In the genomic region with DNA sequence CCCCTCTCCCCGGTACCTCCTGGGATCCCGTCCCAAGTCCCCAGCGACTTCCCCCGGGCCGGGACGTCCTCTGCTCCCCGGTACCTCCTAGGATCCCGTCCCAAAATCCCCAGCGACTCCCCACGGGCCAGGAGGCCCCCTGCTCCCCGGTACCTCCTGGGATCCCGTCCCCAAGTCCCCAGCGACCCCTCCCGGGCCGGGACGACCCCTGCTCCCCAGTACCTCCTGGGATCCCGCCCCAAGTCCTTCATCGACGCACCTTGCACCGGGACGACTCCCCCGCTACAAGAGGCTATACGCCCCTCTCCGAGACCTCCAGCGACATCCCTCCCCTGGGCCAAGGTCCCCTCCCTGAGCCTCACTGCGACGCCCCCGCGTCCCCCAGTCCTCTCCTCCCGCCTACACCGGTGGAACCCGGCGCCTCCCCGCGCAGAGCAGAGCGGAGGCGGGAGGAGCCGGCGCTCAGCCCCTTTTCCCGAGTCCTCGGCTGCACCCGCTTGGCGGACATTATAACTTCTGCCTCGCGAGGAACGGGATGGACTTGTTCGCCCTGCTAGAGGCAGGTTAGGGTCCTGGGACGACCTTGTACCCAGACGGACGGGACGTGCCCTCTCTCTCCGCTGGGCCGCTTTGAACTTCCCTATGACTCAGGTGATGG, we compare ENCODE assay signal across 8 cellular contexts. TPM values are rescaled to one million over a fixed set of nuclear protein-coding genes. Genes with fewer than 3 reads are reported as not detected.
DNase-seq lines count a peak whose midpoint lies in the region; ATAC-seq and TF ChIP-seq lines count a peak whose summit lies in the region.

No MANE protein-coding gene starts in this region.

- H3K27ac Mint-ChIP-seq in immature natural killer cell: no peak overlapping the region

- TF ChIP-seq POLR2A in body of pancreas (IDR thresholded peaks at IDR 0.05): peak in 2 of 3 donors; percentile 9 to 20

- peaks cover 0 to 2% (median 0%) of the 10 kb centered on the region in 6 donors for H3K9me3 Mint-ChIP-seq in immature natural killer cell

- no peaks in the 10 kb centered on the region for H3K27me3 ChIP-seq in body of pancreas

- H3K36me3 Mint-ChIP-seq in immature natural killer cell: no peaks in the 10 kb centered on the region

- DNase-seq in AG10803 (ENCODE audit: low read depth) (peak; percentile 25), LNCaP clone FGC (ENCODE audit: low read depth) (no peak), body of pancreas (peak; percentile 47 to 63 (median 56)), immature natural killer cell (no peak), T1000 (lab: John Stamatoyannopoulos, UW) (no peak), NOMO-1 (lab: John Stamatoyannopoulos, UW; ENCODE audit: unreplicated experiment in 2 of 2) (no peak), middle frontal gyrus (ENCODE audit: extremely low spot score, low spot score) (no peak)
- DNase-seq in stimulated activated CD4-positive, alpha-beta T cell treated with anti-CD3 and anti-CD28 coated beads, Interleukin-2, amount 100 ng/mL, for 4 hours (ENCODE audit: low read depth): peak; percentile 12

- intact Hi-C loops in body of pancreas (cut with DNase I): no loop called here

- H3K27ac ChIP-seq in body of pancreas: peak overlapping the region in 3 of 4 donors; percentile 6 to 41 (median 22)

- peak overlapping the region; percentile 66 for H3K4me3 ChIP-seq in AG10803 (ENCODE audit: low read length)
- peak overlapping the region; percentile 64 for H3K4me3 ChIP-seq in LNCaP clone FGC (ENCODE audit: low read depth, low read length)
- peak overlapping the region; percentile 46 to 83 for H3K4me3 ChIP-seq in body of pancreas

- peak overlapping the region in 3 of 5 donors; percentile 27 to 46 (median 38) for H3K4me3 Mint-ChIP-seq in immature natural killer cell

- TF ChIP-seq CTCF in AG10803 (conservative IDR thresholded peaks at IDR 0.05; ENCODE audit: low read length): no peak
- no peak for TF ChIP-seq CTCF in LNCaP clone FGC (IDR thresholded peaks at IDR 0.05; ENCODE audit: control insufficient read depth, extremely low read depth, insufficient read depth)
- no peak for TF ChIP-seq CTCF in body of pancreas (IDR thresholded peaks at IDR 0.05)

- H3K4me1 ChIP-seq in body of pancreas: peaks cover 29% of the 10 kb centered on the region

- 1 to 2% methylated on average over 42 to 52 of the region's 53 CpGs for WGBS in body of pancreas, 2 donors

- peak; percentile 24 for ATAC-seq in body of pancreas

- no peaks in the 10 kb centered on the region for H3K36me3 ChIP-seq in body of pancreas (replicated peaks in 1 of 2; ENCODE audit: insufficient read depth in 1 of 2, low read depth in 2 of 2)

- H3K27me3 Mint-ChIP-seq in immature natural killer cell (ENCODE audit: low read depth in 3 of 3): peaks cover 24 to 34% (median 27%) of the 10 kb centered on the region in 3 donors

- no peaks in the 10 kb centered on the region for H3K9me3 ChIP-seq in body of pancreas

- H3K4me1 Mint-ChIP-seq in immature natural killer cell: peaks cover 18 to 25% of the 10 kb centered on the region in 2 donors

RNA-seq across cellular contexts. Expression of gene KREMEN1, which starts 0.9 kb away (rescaled TPM):
- 1 to 10 TPM; 6.6 to 7.3 TPM for total RNA-seq in body of pancreas
- not detected for polyA plus RNA-seq in immature natural killer cell

RNA-seq across cellular contexts. Expression of gene C22orf31, which starts 12.1 kb away (rescaled TPM):
- not detected for total RNA-seq in body of pancreas
- polyA plus RNA-seq in immature natural killer cell: not detected

Comparison
In these comparisons a context has a peak if more than half of its experiments do, and no peak if none do; other contexts are left out.
1. DNase-seq: peak in AG10803 (single experiment), body of pancreas (4 of 4) and stimulated activated CD4-positive, alpha-beta T cell treated with anti-CD3 and anti-CD28 coated beads, Interleukin-2, amount 100 ng/mL, for 4 hours (single experiment); none in LNCaP clone FGC (single experiment), immature natural killer cell (0 of 3), T1000 (single experiment), NOMO-1 (0 of 2) and middle frontal gyrus (single experiment).
2. Peak in every context shown above with its lines, with median percentiles within 50 percentile points of each other: H3K4me3 ChIP-seq.